In the genomic region with DNA sequence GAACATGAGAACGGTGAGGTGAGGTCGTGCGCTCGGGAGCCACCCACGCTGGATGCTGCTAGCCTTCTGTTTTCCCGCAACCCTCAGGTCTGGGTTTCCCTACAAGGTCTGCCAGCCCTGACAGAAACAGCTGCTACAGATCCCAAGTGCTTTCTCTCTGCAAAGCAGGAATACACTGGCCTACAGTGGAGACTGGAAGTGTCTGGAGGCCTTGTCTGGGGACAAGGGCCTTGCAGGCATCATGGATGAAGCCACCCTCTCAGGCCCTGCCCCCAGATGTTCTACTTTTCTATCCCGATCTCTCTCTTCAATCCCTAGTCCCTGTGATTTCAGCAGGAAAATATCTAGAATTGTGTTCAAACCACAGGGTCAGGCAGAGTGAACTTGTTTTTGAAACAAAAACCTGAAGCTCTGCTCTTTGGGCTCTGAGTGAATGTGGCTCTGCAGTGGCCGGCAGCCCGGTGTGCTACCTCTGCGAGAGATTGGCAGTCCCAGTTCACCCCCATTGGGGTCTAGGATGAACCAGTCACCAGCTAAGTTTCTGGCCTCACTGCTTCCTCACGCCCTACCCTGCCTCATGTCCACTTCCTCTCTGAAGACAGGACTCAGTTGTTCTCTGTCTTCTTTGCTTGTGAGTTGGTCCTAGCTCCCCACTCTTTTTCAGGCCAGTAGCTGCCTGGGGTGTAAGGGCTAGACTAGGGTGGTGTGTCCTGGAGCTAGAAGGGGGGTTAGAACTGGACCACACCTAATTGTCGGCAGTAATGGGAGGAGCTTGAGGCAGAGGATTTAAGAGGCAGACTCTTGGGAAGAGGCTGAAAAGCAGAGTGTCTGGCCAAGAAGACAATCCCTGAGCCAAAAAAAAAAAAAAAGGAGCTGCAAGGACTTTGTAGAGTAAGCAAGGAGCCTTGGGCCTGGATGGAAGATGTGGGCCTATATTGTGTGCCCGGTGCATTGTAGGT, we compare ENCODE assay signal across 13 cellular contexts.
DNase-seq lines count a peak whose midpoint lies in the region; TF ChIP-seq lines count a peak whose summit lies in the region.
"Had no signal": no experiment of that assay in that cellular context is flagged by ENCODE, and none has a peak within 500 bp of the region (broad histone marks: within the 10 kb centered on the region; RNA-seq: fewer than 3 reads in every experiment).

No MANE protein-coding gene starts in this region.

- no peaks in the 10 kb centered on the region for H3K9me3 Mint-ChIP-seq in activated T-helper 1 cell treated with anti-CD3 and anti-CD28 coated beads, Interleukin-12 subunit alpha, Interleukin-12 subunit beta, Interleukin-2, Interleukin-4 antibody, amounts not matched to agents 30 ng/mL and 10 ng/mL and 1 ng/mL, durations not matched to agents 14 hours and 24 hours and 36 hours
- no peaks in the 10 kb centered on the region for H3K9me3 Mint-ChIP-seq in glutamatergic neuron (ENCODE audit: unreplicated experiment)

- peak overlapping the region; percentile 61 for H3K27ac Mint-ChIP-seq in activated T-helper 1 cell treated with anti-CD3 and anti-CD28 coated beads, Interleukin-12 subunit alpha, Interleukin-12 subunit beta, Interleukin-2, Interleukin-4 antibody, amounts not matched to agents 30 ng/mL and 10 ng/mL and 1 ng/mL, durations not matched to agents 14 hours and 24 hours and 36 hours
- H3K27ac Mint-ChIP-seq in glutamatergic neuron (ENCODE audit: unreplicated experiment), result peak overlapping the region; percentile 67

- intact Hi-C loops in activated T-helper 1 cell treated with anti-CD3 and anti-CD28 coated beads, Interleukin-12 subunit alpha, Interleukin-12 subunit beta, Interleukin-2, Interleukin-4 antibody, amounts not matched to agents 30 ng/mL and 10 ng/mL and 1 ng/mL, durations not matched to agents 14 hours and 24 hours and 36 hours (cut with micrococcal nuclease), result no loop called here

- H3K36me3 ChIP-seq in osteoblast (ENCODE audit: insufficient read depth, low read length), result no peaks in the 10 kb centered on the region

- H3K27me3 ChIP-seq in osteoblast (ENCODE audit: insufficient read depth, low read length), result peaks cover 36% of the 10 kb centered on the region

- DNase-seq in AG20443 (ENCODE audit: low spot score) (peak; percentile 16), glutamatergic neuron (no peak), osteoblast (ENCODE audit: insufficient read length, low spot score, missing footprints) (no peak), KG1 (lab: John Stamatoyannopoulos, UW) (no peak), NCI-H2196 (lab: John Stamatoyannopoulos, UW; ENCODE audit: unreplicated experiment) (no peak), HPDE6-E6E7 (ENCODE audit: extremely low spot score) (no peak)
- no peak for DNase-seq in activated T-helper 1 cell treated with anti-CD3 and anti-CD28 coated beads, Interleukin-12 subunit alpha, Interleukin-12 subunit beta, Interleukin-2, Interleukin-4 antibody, amounts not matched to agents 30 ng/mL and 10 ng/mL and 1 ng/mL, durations not matched to agents 14 hours and 24 hours and 36 hours (ENCODE audit: low spot score)
- DNase-seq in activated naive CD4-positive, alpha-beta T cell treated with Interleukin-2 at 50 U/mL for 16 hours, result no peak
- DNase-seq: activated CD4-positive, alpha-beta T cell treated with anti-CD3 and anti-CD28 coated beads for 4 hours; activated gamma-delta T cell; stimulated activated CD4-positive, alpha-beta T cell treated with anti-CD3 and anti-CD28 coated beads, Interleukin-1b, Interleukin-23, amount 100 ng/mL, for 48 hours; stimulated activated naive CD4-positive, alpha-beta T cell had no signal

- TF ChIP-seq CTCF in glutamatergic neuron (IDR thresholded peaks at IDR 0.05; ENCODE audit: partially characterized antibody, unreplicated experiment), result no peak
- TF ChIP-seq CTCF in osteoblast (IDR thresholded peaks at IDR 0.05; ENCODE audit: extremely low read depth, low read depth, low read length), result no peak

- no peak overlapping the region for H3K4me3 ChIP-seq in osteoblast (ENCODE audit: insufficient read depth, low read length)

- no peaks in the 10 kb centered on the region for H3K4me1 Mint-ChIP-seq in activated T-helper 1 cell treated with anti-CD3 and anti-CD28 coated beads, Interleukin-12 subunit alpha, Interleukin-12 subunit beta, Interleukin-2, Interleukin-4 antibody, amounts not matched to agents 30 ng/mL and 10 ng/mL and 1 ng/mL, durations not matched to agents 14 hours and 24 hours and 36 hours (ENCODE audit: low read depth)
- peaks cover 24% of the 10 kb centered on the region for H3K4me1 Mint-ChIP-seq in glutamatergic neuron (ENCODE audit: low read depth, unreplicated experiment)

- no peaks in the 10 kb centered on the region for H4K20me1 ChIP-seq in osteoblast (ENCODE audit: insufficient read depth, low read length)

- H3K79me2 ChIP-seq in osteoblast (ENCODE audit: insufficient read depth, low read length), result no peaks in the 10 kb centered on the region

- H3K27ac ChIP-seq in osteoblast (ENCODE audit: low read depth, low read length), result no peak overlapping the region
- H3K27ac ChIP-seq: HL-60 had no signal

- no peaks in the 10 kb centered on the region for H3K4me1 ChIP-seq in osteoblast (ENCODE audit: insufficient read depth, low read length)

- peak overlapping the region; percentile 57 for H2AFZ ChIP-seq in osteoblast (ENCODE audit: low read length)

- no peak overlapping the region for H3K4me3 Mint-ChIP-seq in activated T-helper 1 cell treated with anti-CD3 and anti-CD28 coated beads, Interleukin-12 subunit alpha, Interleukin-12 subunit beta, Interleukin-2, Interleukin-4 antibody, amounts not matched to agents 30 ng/mL and 10 ng/mL and 1 ng/mL, durations not matched to agents 14 hours and 24 hours and 36 hours
- H3K4me3 Mint-ChIP-seq in glutamatergic neuron (ENCODE audit: unreplicated experiment), result no peak overlapping the region

- H3K4me2 ChIP-seq in osteoblast (ENCODE audit: insufficient read depth, low read length), result no peak overlapping the region

- H3K9me3 ChIP-seq in osteoblast (ENCODE audit: low read depth, low read length), result no peaks in the 10 kb centered on the region

- H3K27me3 Mint-ChIP-seq in activated T-helper 1 cell treated with anti-CD3 and anti-CD28 coated beads, Interleukin-12 subunit alpha, Interleukin-12 subunit beta, Interleukin-2, Interleukin-4 antibody, amounts not matched to agents 30 ng/mL and 10 ng/mL and 1 ng/mL, durations not matched to agents 14 hours and 24 hours and 36 hours (ENCODE audit: insufficient read depth), result peaks cover 9% of the 10 kb centered on the region
- peaks cover 6% of the 10 kb centered on the region for H3K27me3 Mint-ChIP-seq in glutamatergic neuron (ENCODE audit: unreplicated experiment)

- H3K36me3 Mint-ChIP-seq in activated T-helper 1 cell treated with anti-CD3 and anti-CD28 coated beads, Interleukin-12 subunit alpha, Interleukin-12 subunit beta, Interleukin-2, Interleukin-4 antibody, amounts not matched to agents 30 ng/mL and 10 ng/mL and 1 ng/mL, durations not matched to agents 14 hours and 24 hours and 36 hours (ENCODE audit: low read depth), result peaks cover 2% of the 10 kb centered on the region
- no peaks in the 10 kb centered on the region for H3K36me3 Mint-ChIP-seq in glutamatergic neuron (ENCODE audit: unreplicated experiment)
